In the genomic region with DNA sequence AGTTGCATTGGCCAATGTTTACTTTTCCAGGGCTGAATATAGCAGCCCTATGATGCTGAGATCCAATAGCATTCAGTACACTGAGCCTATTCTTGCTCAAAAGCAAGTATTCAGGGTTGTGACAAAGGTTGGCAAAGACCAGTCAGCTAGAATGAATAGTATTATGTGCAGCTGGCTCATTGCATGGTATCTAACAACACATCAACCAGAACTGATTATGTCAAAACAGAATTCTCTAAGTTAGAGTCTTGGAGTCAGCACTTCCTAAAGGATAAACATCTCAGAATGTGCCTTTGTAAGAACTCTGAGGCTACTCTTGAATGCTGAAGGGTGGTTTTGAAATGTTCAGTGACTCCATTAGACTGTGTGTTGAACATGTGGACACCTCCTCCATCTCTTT, we compare ENCODE assay signal across 22 cellular contexts.
A peak's percentile ranks its signal among the peaks of the same experiment; 100 is the strongest.
DNase-seq lines count a peak whose midpoint lies in the region; ATAC-seq and TF ChIP-seq lines count a peak whose summit lies in the region.
"Had no signal": no experiment of that assay in that cellular context is flagged by ENCODE, and none has a peak within 500 bp of the region (broad histone marks: within the 10 kb centered on the region; RNA-seq: fewer than 3 reads in every experiment).

No MANE protein-coding gene starts in this region.

- intact Hi-C loops in left ventricle myocardium superior (cut with micrococcal nuclease), result no loop called here
- intact Hi-C loops in left ventricle myocardium inferior (cut with micrococcal nuclease), result no loop called here
- intact Hi-C loops in upper lobe of right lung (cut with DNase I), result no loop called here

- H3K4me1 Mint-ChIP-seq in neural crest cell (peaks cover 27% of the 10 kb centered on the region), endodermal cell (no peaks in the 10 kb centered on the region)

- no peak overlapping the region for H3K9ac ChIP-seq in endodermal cell (ENCODE audit: extremely low read depth, low read length, poor library complexity, severe bottlenecking)

- H3K27ac ChIP-seq in left ventricle myocardium inferior (replicated peaks), result no peak overlapping the region
- no peak overlapping the region for H3K27ac ChIP-seq in upper lobe of right lung
- no peak overlapping the region for H3K27ac ChIP-seq in endodermal cell (ENCODE audit: low read depth, low read length)
- H3K27ac ChIP-seq: neutrophil, SK-N-MC, vagina had no signal

- H3K4me1 ChIP-seq in left ventricle myocardium inferior (no peaks in the 10 kb centered on the region), upper lobe of right lung (no peaks in the 10 kb centered on the region), endodermal cell (ENCODE audit: control insufficient read depth, insufficient read depth, low read length) (no peaks in the 10 kb centered on the region)
- H3K4me1 ChIP-seq: vagina had no signal

- H3K36me3 ChIP-seq in left ventricle myocardium inferior (no peaks in the 10 kb centered on the region), upper lobe of right lung (no peaks in the 10 kb centered on the region), endodermal cell (ENCODE audit: control insufficient read depth, insufficient read depth, low read length) (no peaks in the 10 kb centered on the region)
- H3K36me3 ChIP-seq: neutrophil, vagina had no signal

- peaks cover 4% of the 10 kb centered on the region for H3K9me3 Mint-ChIP-seq in neural crest cell
- H3K9me3 Mint-ChIP-seq in endodermal cell, result peaks cover 20% of the 10 kb centered on the region

- no peak overlapping the region for H3K4me3 ChIP-seq in left ventricle myocardium inferior
- no peak overlapping the region for H3K4me3 ChIP-seq in foreskin fibroblast (ENCODE audit: low read depth in 1 of 2, low read length in 2 of 2)
- H3K4me3 ChIP-seq in upper lobe of right lung, result no peak overlapping the region
- H3K4me3 ChIP-seq in endodermal cell (ENCODE audit: low read length), result no peak overlapping the region
- H3K4me3 ChIP-seq: SK-N-MC, vagina had no signal

- H3K4me3 Mint-ChIP-seq in neural crest cell (no peak overlapping the region), endodermal cell (no peak overlapping the region)
- H3K4me3 Mint-ChIP-seq: activated CD8-positive, alpha-beta T cell treated with anti-CD3 and anti-CD28 coated beads for 36 hours; activated naive CD4-positive, alpha-beta T cell treated with anti-CD3 and anti-CD28 coated beads for 36 hours; activated T-cell treated with anti-CD3 and anti-CD28 coated beads, Interleukin-2, amount 50 U/mL, for 24 hours had no signal

- peak overlapping the region; percentile 83 for H3K27ac Mint-ChIP-seq in neural crest cell (ENCODE audit: unreplicated experiment)
- no peak overlapping the region for H3K27ac Mint-ChIP-seq in endodermal cell
- H3K27ac Mint-ChIP-seq: activated CD8-positive, alpha-beta T cell treated with anti-CD3 and anti-CD28 coated beads for 36 hours; activated naive CD4-positive, alpha-beta T cell treated with anti-CD3 and anti-CD28 coated beads for 36 hours; activated T-cell treated with anti-CD3 and anti-CD28 coated beads, Interleukin-2, amount 50 U/mL, for 24 hours had no signal

- peak; percentile 26 for ATAC-seq in left ventricle myocardium superior
- ATAC-seq in upper lobe of right lung, result peak; percentile 34
- no peak for ATAC-seq in HG02981 (IDR thresholded peaks at IDR 0.05; ENCODE audit: unreplicated experiment)
- ATAC-seq in HG03135 (IDR thresholded peaks at IDR 0.05; ENCODE audit: unreplicated experiment), result no peak
- ATAC-seq: activated CD8-positive, alpha-beta T cell treated with anti-CD3 and anti-CD28 coated beads for 36 hours; left cardiac atrium had no signal

- no peaks in the 10 kb centered on the region for H3K27me3 Mint-ChIP-seq in neural crest cell (ENCODE audit: low read depth)
- no peaks in the 10 kb centered on the region for H3K27me3 Mint-ChIP-seq in endodermal cell (ENCODE audit: insufficient read depth)
- H3K27me3 Mint-ChIP-seq: activated CD8-positive, alpha-beta T cell treated with anti-CD3 and anti-CD28 coated beads for 36 hours; activated T-cell treated with anti-CD3 and anti-CD28 coated beads, Interleukin-2, amount 50 U/mL, for 24 hours had no signal

- TF ChIP-seq CTCF in left ventricle myocardium inferior (IDR thresholded peaks at IDR 0.05; ENCODE audit: borderline replicate concordance), result no peak
- TF ChIP-seq CTCF in foreskin fibroblast (IDR thresholded peaks at IDR 0.05; ENCODE audit: low read depth, low read length), result no peak
- no peak for TF ChIP-seq CTCF in neural crest cell (conservative IDR thresholded peaks at IDR 0.05)
- no peak for TF ChIP-seq CTCF in upper lobe of right lung (IDR thresholded peaks at IDR 0.05)
- no peak for TF ChIP-seq CTCF in endodermal cell (conservative IDR thresholded peaks at IDR 0.05)

- H3K27me3 ChIP-seq in left ventricle myocardium inferior (ENCODE audit: low read depth) (no peaks in the 10 kb centered on the region), upper lobe of right lung (no peaks in the 10 kb centered on the region), endodermal cell (ENCODE audit: control insufficient read depth, insufficient read depth, low read length, poor library complexity, severe bottlenecking) (no peaks in the 10 kb centered on the region)
- H3K27me3 ChIP-seq: neutrophil, vagina had no signal

- H3K9me3 ChIP-seq in left ventricle myocardium inferior (replicated peaks) (peaks cover 13% of the 10 kb centered on the region), upper lobe of right lung (no peaks in the 10 kb centered on the region), endodermal cell (ENCODE audit: control insufficient read depth, low read length) (peaks cover 8% of the 10 kb centered on the region)
- H3K9me3 ChIP-seq: neutrophil, vagina had no signal

- H3K36me3 Mint-ChIP-seq in neural crest cell (ENCODE audit: low read depth) (peaks cover 4% of the 10 kb centered on the region), endodermal cell (ENCODE audit: low read depth) (peaks cover 6% of the 10 kb centered on the region)

- DNase-seq in left ventricle myocardium superior (no peak), left ventricle myocardium inferior (no peak), foreskin fibroblast (peak; percentile 13 to 29), neural crest cell (ENCODE audit: low read depth, low spot score) (no peak), upper lobe of right lung (no peak), endodermal cell (no peak)
- DNase-seq: activated CD4-positive, CD25-positive, alpha-beta regulatory T cell; activated CD8-positive, alpha-beta T cell treated with anti-CD3 and anti-CD28 coated beads for 36 hours; activated naive CD4-positive, alpha-beta T cell treated with anti-CD3 and anti-CD28 coated beads for 36 hours; activated T-cell treated with anti-CD3 and anti-CD28 coated beads, Interleukin-2, amount 50 U/mL, for 24 hours; Calu3; EL; left cardiac atrium; NCI-H1105; NCI-H2081; NCI-H510A; stimulated activated CD4-positive, alpha-beta T cell treated with anti-CD3 and anti-CD28 coated beads, Interleukin-12 subunit alpha, Interleukin-12 subunit beta, amount 100 ng/mL, for 4 hours had no signal

Comparison
In these comparisons a context has a peak if more than half of its experiments do, and no peak if none do; other contexts are left out.
1. ATAC-seq: peak in left ventricle myocardium superior (single experiment) and upper lobe of right lung (single experiment); none in HG02981 (single experiment) and HG03135 (single experiment).
2. DNase-seq: peak in foreskin fibroblast (2 of 2); none in left ventricle myocardium superior (single experiment), left ventricle myocardium inferior (single experiment), neural crest cell (single experiment), upper lobe of right lung (single experiment) and endodermal cell (single experiment).